Comparison of ENCODE assay signal across 1 cellular context in genomic region chr3:55690746-55691540, GRCh38.
TF ChIP-seq lines count a peak whose summit lies in the region.

No MANE protein-coding gene starts in this region.

TF ChIP-seq in GM23338, 12 proteins besides CTCF, POLR2A, EP300 and RAD21 (continued from another document):
- TF ChIP-seq ZNF462 (CRISPR knock-in tag; IDR thresholded peaks at IDR 0.05) (no peak), POLR2AphosphoS5 (IDR thresholded peaks at IDR 0.05; ENCODE audit: low read depth) (no peak), ZNF331 (CRISPR knock-in tag; IDR thresholded peaks at IDR 0.05; ENCODE audit: low read depth) (no peak), STAT1 (IDR thresholded peaks at IDR 0.05; ENCODE audit: unreplicated experiment) (no peak), EZH2phosphoT487 (IDR thresholded peaks at IDR 0.05; ENCODE audit: unreplicated experiment) (no peak), JUNB (IDR thresholded peaks at IDR 0.05; ENCODE audit: unreplicated experiment) (no peak), EZH2 (IDR thresholded peaks at IDR 0.05; ENCODE audit: low read depth, unreplicated experiment) (no peak)
TF ChIP-seq in GM23338: peak in this region for 0.
